8 cellular contexts compared by ENCODE assay signal in genomic region chr7:140646931-140647647, GRCh38. TPM values are rescaled to one million over a fixed set of nuclear protein-coding genes. Genes with fewer than 3 reads are reported as not detected.
DNase-seq lines count a peak whose midpoint lies in the region; ATAC-seq, FAIRE-seq and TF ChIP-seq lines count a peak whose summit lies in the region.

No MANE protein-coding gene starts in this region.

- H3K9me3 Mint-ChIP-seq in activated CD8-positive, alpha-beta T cell treated with anti-CD3 and anti-CD28 coated beads for 36 hours = no peaks in the 10 kb centered on the region
- H3K9me3 Mint-ChIP-seq in mesothelial cell of epicardium = no peaks in the 10 kb centered on the region

- peak; percentile 66 for DNase-seq in AG20443 (ENCODE audit: low spot score)
- peak; percentile 47 for DNase-seq in GM12892 (ENCODE audit: insufficient read length)
- DNase-seq in NCI-H2227 treated with DMSO at 0.1 percent for 48 hours (lab: John Stamatoyannopoulos, UW) = peak; percentile 68
- DNase-seq in activated CD8-positive, alpha-beta T cell treated with anti-CD3 and anti-CD28 coated beads for 36 hours = peak; percentile 70
- peak; percentile 40 for DNase-seq in fibroblast of villous mesenchyme (ENCODE audit: low read depth)
- DNase-seq in mesothelial cell of epicardium (ENCODE audit: low spot score in 2 of 2, unreplicated experiment in 2 of 2) = no peak

- no peaks in the 10 kb centered on the region for H3K36me3 ChIP-seq in parathyroid adenoma (ENCODE audit: control insufficient read depth, insufficient read depth, low read length)

- POLR2A ChIA-PET in activated CD8-positive, alpha-beta T cell treated with anti-CD3 and anti-CD28 coated beads for 36 hours (lab: Charles Lee) = no interaction called here

- no peak overlapping the region for H3K9ac ChIP-seq in parathyroid adenoma

- intact Hi-C loops in activated CD8-positive, alpha-beta T cell treated with anti-CD3 and anti-CD28 coated beads for 36 hours (cut with micrococcal nuclease) = no loop called here

- H3K27me3 Mint-ChIP-seq in activated CD8-positive, alpha-beta T cell treated with anti-CD3 and anti-CD28 coated beads for 36 hours = peaks cover 13% of the 10 kb centered on the region
- no peaks in the 10 kb centered on the region for H3K27me3 Mint-ChIP-seq in mesothelial cell of epicardium (ENCODE audit: low read depth)

- H3K4me1 Mint-ChIP-seq in activated CD8-positive, alpha-beta T cell treated with anti-CD3 and anti-CD28 coated beads for 36 hours (ENCODE audit: low read depth) = peaks cover 5% of the 10 kb centered on the region
- peaks cover 14% of the 10 kb centered on the region for H3K4me1 Mint-ChIP-seq in mesothelial cell of epicardium

- H3K36me3 Mint-ChIP-seq in activated CD8-positive, alpha-beta T cell treated with anti-CD3 and anti-CD28 coated beads for 36 hours (ENCODE audit: low read depth) = no peaks in the 10 kb centered on the region
- H3K36me3 Mint-ChIP-seq in mesothelial cell of epicardium = no peaks in the 10 kb centered on the region

- no peak overlapping the region for H3K27ac Mint-ChIP-seq in activated CD8-positive, alpha-beta T cell treated with anti-CD3 and anti-CD28 coated beads for 36 hours
- H3K27ac Mint-ChIP-seq in mesothelial cell of epicardium = no peak overlapping the region

- no peaks in the 10 kb centered on the region for H3K79me2 ChIP-seq in parathyroid adenoma

- H3K9me3 ChIP-seq in parathyroid adenoma (ENCODE audit: control insufficient read depth, low read length) = no peaks in the 10 kb centered on the region

- ATAC-seq in HG02884 (IDR thresholded peaks at IDR 0.05; ENCODE audit: unreplicated experiment) = peak; percentile 57
- peak; percentile 90 for ATAC-seq in activated CD8-positive, alpha-beta T cell treated with anti-CD3 and anti-CD28 coated beads for 36 hours

- H2AFZ ChIP-seq in parathyroid adenoma = peak overlapping the region; percentile 77

- peaks cover 3% of the 10 kb centered on the region for H3K4me1 ChIP-seq in parathyroid adenoma

- no peaks in the 10 kb centered on the region for H3K27me3 ChIP-seq in parathyroid adenoma (ENCODE audit: control insufficient read depth, insufficient read depth, low read length)

- no peak for FAIRE-seq in GM12892 (lab: Jason Lieb, UNC)

- H3K4me3 ChIP-seq in fibroblast of villous mesenchyme (ENCODE audit: low read depth, low read length) (no peak overlapping the region), parathyroid adenoma (ENCODE audit: low read depth, low read length) (no peak overlapping the region)

- no peak overlapping the region for H3K27ac ChIP-seq in parathyroid adenoma

- H3K4me2 ChIP-seq in parathyroid adenoma (ENCODE audit: low read length) = no peak overlapping the region

- no peak for TF ChIP-seq POLR2A in GM12892 (IDR thresholded peaks at IDR 0.05; ENCODE audit: low read depth, low read length)

- H3K4me3 Mint-ChIP-seq in activated CD8-positive, alpha-beta T cell treated with anti-CD3 and anti-CD28 coated beads for 36 hours = no peak overlapping the region
- H3K4me3 Mint-ChIP-seq in mesothelial cell of epicardium = no peak overlapping the region

- CTCF ChIA-PET in activated CD8-positive, alpha-beta T cell treated with anti-CD3 and anti-CD28 coated beads for 36 hours (lab: Charles Lee) = interaction anchor here (1.0 to 2.2 kb wide), 2 partner anchors 11 to 15 kb away, joined by 4 read pairs; no protein-coding TSS in a partner anchor

- peak; percentile 65 for TF ChIP-seq CTCF in activated CD8-positive, alpha-beta T cell treated with anti-CD3 and anti-CD28 coated beads for 36 hours (IDR thresholded peaks at IDR 0.05)
- TF ChIP-seq CTCF in fibroblast of villous mesenchyme (IDR thresholded peaks at IDR 0.05; ENCODE audit: insufficient read depth, low read depth, low read length) = peak; percentile 70
- peak; percentile 71 for TF ChIP-seq CTCF in parathyroid adenoma (IDR thresholded peaks at IDR 0.05)
- no peak for TF ChIP-seq CTCF in mesothelial cell of epicardium (IDR thresholded peaks at IDR 0.05; ENCODE audit: unreplicated experiment)

RNA-seq across cellular contexts. Expression of gene DENND2A, which starts 6.5 kb away (rescaled TPM):
- not detected for polyA plus RNA-seq in GM12892 (2012; ENCODE audit: missing spikeins)
- total RNA-seq in activated CD8-positive, alpha-beta T cell treated with anti-CD3 and anti-CD28 coated beads for 36 hours = not detected
- total RNA-seq in fibroblast of villous mesenchyme = 25.5 and 26.7 TPM in 2 replicates
- 31.9 to 38.0 TPM (median 32.3 TPM) in 3 replicates for total RNA-seq in mesothelial cell of epicardium

RNA-seq across cellular contexts. Expression of gene ADCK2, which starts 25.7 kb away (rescaled TPM):
- 12.2 TPM for polyA plus RNA-seq in GM12892 (2012; ENCODE audit: missing spikeins)
- 10 to 100 TPM; 20.0 to 21.5 TPM for total RNA-seq in activated CD8-positive, alpha-beta T cell treated with anti-CD3 and anti-CD28 coated beads for 36 hours
- total RNA-seq in fibroblast of villous mesenchyme = 12.9 and 20.3 TPM in 2 replicates
- total RNA-seq in mesothelial cell of epicardium = 24.9 to 28.8 TPM (median 26.6 TPM) in 3 replicates

RNA-seq across cellular contexts. Expression of gene NDUFB2, which starts 49.4 kb away (rescaled TPM):
- 176 TPM for polyA plus RNA-seq in GM12892 (2012; ENCODE audit: missing spikeins)
- 100 to 1,000 TPM; 159 to 177 TPM for total RNA-seq in activated CD8-positive, alpha-beta T cell treated with anti-CD3 and anti-CD28 coated beads for 36 hours
- total RNA-seq in fibroblast of villous mesenchyme (71.8 and 91.1 TPM in 2 replicates), mesothelial cell of epicardium (115 to 129 TPM (median 120 TPM) in 3 replicates)

Comparison
In these comparisons a context has a peak if more than half of its experiments do, and no peak if none do; other contexts are left out.
1. DNase-seq: peak in AG20443 (single experiment), GM12892 (single experiment), NCI-H2227 treated with DMSO at 0.1 percent for 48 hours (single experiment), activated CD8-positive, alpha-beta T cell treated with anti-CD3 and anti-CD28 coated beads for 36 hours (single experiment) and fibroblast of villous mesenchyme (single experiment); none in mesothelial cell of epicardium (0 of 2).
2. RNA of gene DENND2A, which starts 6.5 kb away (total RNA-seq): 31.9 to 38.0 TPM in mesothelial cell of epicardium and 25.5 to 26.7 TPM in fibroblast of villous mesenchyme; not detected in activated CD8-positive, alpha-beta T cell treated with anti-CD3 and anti-CD28 coated beads for 36 hours; every median in the first group is over 10 times any median in the second.